18 cellular contexts compared by ENCODE assay signal in the genomic region with DNA sequence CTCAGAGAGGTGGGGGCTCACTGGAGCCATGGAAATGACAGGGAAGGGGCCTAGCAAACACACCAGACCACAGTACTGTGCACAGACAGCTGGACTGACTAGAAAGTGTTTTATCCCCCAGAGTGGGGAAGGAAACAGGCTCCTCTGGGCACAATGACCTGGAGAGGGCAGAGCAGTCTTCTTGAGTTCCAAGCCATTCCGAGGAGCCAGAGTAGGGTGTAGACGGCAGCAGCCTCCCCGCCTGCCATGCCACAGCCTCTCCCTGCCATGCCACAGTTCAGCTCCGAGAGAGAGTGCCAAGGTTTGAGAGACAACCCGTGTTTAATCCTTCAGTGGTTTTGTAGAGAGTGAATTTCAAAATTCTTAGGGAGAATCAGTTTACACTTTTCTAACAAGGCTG. TPM values are rescaled to one million over a fixed set of nuclear protein-coding genes. Genes with fewer than 3 reads are reported as not detected.
A peak's percentile ranks its signal among the peaks of the same experiment; 100 is the strongest.
DNase-seq lines count a peak whose midpoint lies in the region; ATAC-seq, FAIRE-seq and TF ChIP-seq lines count a peak whose summit lies in the region.
"Had no signal": no experiment of that assay in that cellular context is flagged by ENCODE, and none has a peak within 500 bp of the region (broad histone marks: within the 10 kb centered on the region; RNA-seq: fewer than 3 reads in every experiment).

No MANE protein-coding gene starts in this region.

- no peak for FAIRE-seq in frontal cortex (lab: Jason Lieb, UNC)
- FAIRE-seq: GM12891, GM18507 had no signal

- no peaks in the 10 kb centered on the region for H3K27me3 ChIP-seq in parathyroid adenoma (ENCODE audit: control insufficient read depth, insufficient read depth, low read length)

- H3K9ac ChIP-seq in parathyroid adenoma, result no peak overlapping the region
- H3K9ac ChIP-seq: GM23248 had no signal

- H3K4me1 ChIP-seq in parathyroid adenoma, result peaks cover 9% of the 10 kb centered on the region

- H3K9me3 ChIP-seq in parathyroid adenoma (ENCODE audit: control insufficient read depth, low read length), result no peaks in the 10 kb centered on the region

- H3K36me3 ChIP-seq in parathyroid adenoma (ENCODE audit: control insufficient read depth, insufficient read depth, low read length), result no peaks in the 10 kb centered on the region

- no peak overlapping the region for H3K4me3 ChIP-seq in parathyroid adenoma (ENCODE audit: low read depth, low read length)
- H3K4me3 ChIP-seq: GM23248 had no signal

- no peaks in the 10 kb centered on the region for H3K79me2 ChIP-seq in parathyroid adenoma

- H2AFZ ChIP-seq in parathyroid adenoma, result peak overlapping the region; percentile 53
- H2AFZ ChIP-seq: GM23248 had no signal

- H3K4me2 ChIP-seq in parathyroid adenoma (ENCODE audit: low read length), result no peak overlapping the region

- TF ChIP-seq CTCF in parathyroid adenoma (IDR thresholded peaks at IDR 0.05), result no peak

- ATAC-seq in GM21786 (IDR thresholded peaks at IDR 0.05; ENCODE audit: unreplicated experiment) (no peak), HG03139 (IDR thresholded peaks at IDR 0.05; ENCODE audit: unreplicated experiment) (no peak)

- H3K27ac ChIP-seq in parathyroid adenoma, result no peak overlapping the region
- H3K27ac ChIP-seq: GM23248 had no signal

- DNase-seq in NCI-H82 (lab: John Stamatoyannopoulos, UW), result peak; percentile 46
- no peak for DNase-seq in NCI-H82 treated with DMSO at 0.1 percent for 48 hours (lab: John Stamatoyannopoulos, UW; ENCODE audit: unreplicated experiment)
- peak; percentile 21 for DNase-seq in HT-29 (ENCODE audit: low spot score)
- peak; percentile 49 for DNase-seq in cerebellar cortex (ENCODE audit: low spot score)
- DNase-seq in frontal cortex (ENCODE audit: low spot score in 2 of 2), result no peak
- DNase-seq: CD4-positive, CD25-positive, alpha-beta regulatory T cell; GF-D8; KG1; NCI-H1436; NCI-H2029; NCI-H345; T-helper 1 cell had no signal

RNA-seq across cellular contexts. Expression of a gene that starts 3.0 kb away (rescaled TPM):
- total RNA-seq in HT-29 (2014; rRNA removed; shearing (Covaris generic)), result 41.7 and 42.0 TPM in 2 replicates
- total RNA-seq in frontal cortex, result 182 TPM

RNA-seq across cellular contexts. Expression of a gene that starts 33.8 kb away (rescaled TPM):
- 282 and 292 TPM in 2 replicates for total RNA-seq in HT-29 (2014; rRNA removed; shearing (Covaris generic))
- 17.1 TPM for total RNA-seq in frontal cortex

RNA-seq across cellular contexts. Expression of a gene that starts 40.7 kb away (rescaled TPM):
- total RNA-seq in HT-29 (2014; rRNA removed; shearing (Covaris generic)), result 5.5 and 10.1 TPM in 2 replicates
- total RNA-seq in frontal cortex, result 6.5 TPM

RNA-seq across cellular contexts. Expression of a gene that starts 41.5 kb away (rescaled TPM):
- 73.0 and 84.4 TPM in 2 replicates for total RNA-seq in HT-29 (2014; rRNA removed; shearing (Covaris generic))
- total RNA-seq in frontal cortex, result 17.1 TPM

Comparison
In these comparisons a context has a peak if more than half of its experiments do, and no peak if none do; other contexts are left out.
1. DNase-seq: peak in NCI-H82 (single experiment), HT-29 (single experiment) and cerebellar cortex (single experiment); none in NCI-H82 treated with DMSO at 0.1 percent for 48 hours (single experiment) and frontal cortex (0 of 2).
2. RNA of a gene that starts 33.8 kb away (total RNA-seq): 282 to 292 TPM in HT-29; 17.1 TPM in frontal cortex (single experiment); every median in the first group is over 10 times any median in the second.